8 cellular contexts compared by ENCODE assay signal in genomic region chr2:237691908-237692600, GRCh38.
DNase-seq lines count a peak whose midpoint lies in the region; ATAC-seq and TF ChIP-seq lines count a peak whose summit lies in the region.

No MANE protein-coding gene starts in this region.

- peaks cover 58% of the 10 kb centered on the region in 2 donors for H3K4me1 ChIP-seq in duodenal mucosa (ENCODE audit: control insufficient read depth in 1 of 2, insufficient read depth in 2 of 2, low read length in 2 of 2)

- no peaks in the 10 kb centered on the region for H3K9me3 ChIP-seq in duodenal mucosa (ENCODE audit: control insufficient read depth in 1 of 2, low read length in 2 of 2)

- H3K4me3 ChIP-seq in AG10803 (ENCODE audit: low read length) = peak overlapping the region; percentile 85
- peak overlapping the region; percentile 94 for H3K4me3 ChIP-seq in duodenal mucosa (ENCODE audit: low read depth in 1 of 2, low read length in 2 of 2)

- no peaks in the 10 kb centered on the region for H3K27me3 ChIP-seq in duodenal mucosa (ENCODE audit: control insufficient read depth in 1 of 2, insufficient read depth in 2 of 2, low read length in 2 of 2)

- no peak for TF ChIP-seq CTCF in AG10803 (conservative IDR thresholded peaks at IDR 0.05; ENCODE audit: low read length)

- ATAC-seq in GM19025 (IDR thresholded peaks at IDR 0.05; ENCODE audit: low read depth, unreplicated experiment) (peak; percentile 47), HG03196 (IDR thresholded peaks at IDR 0.05; ENCODE audit: unreplicated experiment) (peak; percentile 45)

- peak overlapping the region; percentile 94 to 97 for H3K9ac ChIP-seq in duodenal mucosa (ENCODE audit: low read depth in 1 of 2, low read length in 2 of 2)

- DNase-seq in AG10803 (ENCODE audit: low read depth) (peak; percentile 86), NCI-H748 (lab: John Stamatoyannopoulos, UW; ENCODE audit: unreplicated experiment) (peak; percentile 92), lung microvascular endothelial cell (ENCODE audit: low read depth in 2 of 2) (peak; percentile 91 to 95)
- DNase-seq in activated CD4-positive, alpha-beta T cell treated with anti-CD3 and anti-CD28 coated beads, Interleukin-2, amount 50 U/mL, for 48 hours = peak; percentile 96 to 97
- peak; percentile 91 for DNase-seq in stimulated activated CD8-positive, alpha-beta memory T cell treated with anti-CD3 and anti-CD28 coated beads, Interleukin-12 subunit alpha, Interleukin-12 subunit beta, amount 100 ng/mL, for 4 hours (ENCODE audit: low read depth)

- H3K27ac ChIP-seq in duodenal mucosa (ENCODE audit: low read depth, low read length) = peak overlapping the region; percentile 91

- no peaks in the 10 kb centered on the region for H3K36me3 ChIP-seq in duodenal mucosa (ENCODE audit: control insufficient read depth in 1 of 2, insufficient read depth in 2 of 2, low read length in 2 of 2)

Comparison
In these comparisons a context has a peak if more than half of its experiments do, and no peak if none do; other contexts are left out.
1. Peak in every context shown above with its lines: DNase-seq, ATAC-seq, H3K4me3 ChIP-seq and H3K27ac ChIP-seq.